In genomic region chr17:60874772-60875171, GRCh38 we compare ENCODE assay signal across 35 cellular contexts.
"Had no signal": no experiment of that assay in that cellular context is flagged by ENCODE, and none has a peak within 500 bp of the region (broad histone marks: within the 10 kb centered on the region; RNA-seq: fewer than 3 reads in every experiment).

No MANE protein-coding gene starts in this region.

- H3K27me3 Mint-ChIP-seq: activated B cell treated with CpG ODN at 0.5 μM for 24 hours; activated CD8-positive, alpha-beta T cell treated with anti-CD3 and anti-CD28 coated beads for 36 hours; activated naive CD8-positive, alpha-beta T cell treated with anti-CD3 and anti-CD28 coated beads for 36 hours; activated naive CD8-positive, alpha-beta T cell treated with anti-CD3 and anti-CD28 coated beads, Interleukin-2, amount 50 U/mL, for 24 hours; effector memory CD8-positive, alpha-beta T cell; T-helper 17 cell had no signal

- H3K27me3 ChIP-seq: adrenal gland, body of pancreas, esophagus squamous epithelium, heart left ventricle had no signal

- H3K9me3 ChIP-seq: body of pancreas, esophagus squamous epithelium, heart left ventricle had no signal

- H3K9me3 Mint-ChIP-seq: activated B cell treated with CpG ODN at 0.5 μM for 24 hours; activated CD8-positive, alpha-beta T cell treated with anti-CD3 and anti-CD28 coated beads for 36 hours; activated naive CD4-positive, alpha-beta T cell treated with anti-CD3 and anti-CD28 coated beads, Interleukin-2, amount 10 ng/mL, durations not matched to agents 7 days and 5 days; activated naive CD8-positive, alpha-beta T cell treated with anti-CD3 and anti-CD28 coated beads for 36 hours; activated naive CD8-positive, alpha-beta T cell treated with anti-CD3 and anti-CD28 coated beads, Interleukin-2, amount 50 U/mL, for 24 hours; activated T-cell treated with anti-CD3 and anti-CD28 coated beads, Interleukin-2, amount 50 U/mL, for 4 hours; activated T-helper 1 cell treated with anti-CD3 and anti-CD28 coated beads, Interleukin-12 subunit alpha, Interleukin-12 subunit beta, Interleukin-2, Interleukin-4 antibody, amounts not matched to agents 30 ng/mL and 10 ng/mL and 1 ng/mL, durations not matched to agents 14 hours and 24 hours and 36 hours; effector memory CD8-positive, alpha-beta T cell; T-helper 2 cell treated with Interferon-gamma antibody and Interleukin-4, amounts not matched to agents 5 μg/mL and 100 μg/mL, for 36 hours had no signal

- H3K4me1 ChIP-seq: adrenal gland, body of pancreas, esophagus squamous epithelium, heart left ventricle had no signal

- DNase-seq: activated B cell treated with CpG ODN at 0.5 μM for 24 hours; activated CD4-positive, alpha-beta T cell treated with anti-CD3 and anti-CD28 coated beads for 48 hours; activated CD4-positive, alpha-beta T cell treated with anti-CD3 and anti-CD28 coated beads, Interleukin-2, amount 50 U/mL, for 1 hour; activated CD4-positive, alpha-beta T cell treated with anti-CD3 and anti-CD28 coated beads, Interleukin-2, amount 50 U/mL, for 48 hours; activated CD8-positive, alpha-beta memory T cell treated with anti-CD3 and anti-CD28 coated beads for 24 hours; activated CD8-positive, alpha-beta T cell treated with anti-CD3 and anti-CD28 coated beads for 36 hours; activated gamma-delta T cell; activated naive CD4-positive, alpha-beta T cell; activated naive CD4-positive, alpha-beta T cell treated with anti-CD3 and anti-CD28 coated beads, Interleukin-2, amount 10 ng/mL, durations not matched to agents 7 days and 5 days; activated naive CD8-positive, alpha-beta T cell treated with anti-CD3 and anti-CD28 coated beads for 36 hours; activated naive CD8-positive, alpha-beta T cell treated with anti-CD3 and anti-CD28 coated beads, Interleukin-2, amount 50 U/mL, for 24 hours; activated T-cell treated with anti-CD3 and anti-CD28 coated beads, Interleukin-2, amount 50 U/mL, for 4 hours; adrenal gland; amygdala; aorta; body of pancreas; caudate nucleus; cortex of kidney; dermis blood vessel endothelial cell; effector CD4-positive, alpha-beta T cell; effector memory CD8-positive, alpha-beta T cell; esophagus squamous epithelium; foreskin melanocyte; glutamatergic neuron; heart left ventricle; T-helper 1 cell; T-helper 17 cell; T1000; WERI-Rb-1 had no signal

- ATAC-seq: activated CD4-positive, CD25-positive, alpha-beta regulatory T cell treated with anti-CD3 and anti-CD28 coated beads, Interleukin-2, amount 50 U/mL, for 24 hours; activated CD8-positive, alpha-beta T cell treated with anti-CD3 and anti-CD28 coated beads for 36 hours; activated naive CD8-positive, alpha-beta T cell treated with anti-CD3 and anti-CD28 coated beads, Interleukin-2, amount 50 U/mL, for 24 hours; activated T-cell treated with anti-CD3 and anti-CD28 coated beads, Interleukin-2, amount 50 U/mL, for 4 hours; body of pancreas; effector memory CD8-positive, alpha-beta T cell; heart left ventricle; T-helper 17 cell had no signal

- H3K27ac ChIP-seq: adrenal gland, body of pancreas, epithelial cell of prostate, esophagus squamous epithelium, heart left ventricle, WERI-Rb-1 had no signal

- H3K4me3 Mint-ChIP-seq: activated B cell treated with CpG ODN at 0.5 μM for 24 hours; activated CD8-positive, alpha-beta T cell treated with anti-CD3 and anti-CD28 coated beads for 36 hours; activated naive CD4-positive, alpha-beta T cell treated with anti-CD3 and anti-CD28 coated beads, Interleukin-2, amount 10 ng/mL, durations not matched to agents 7 days and 5 days; activated naive CD8-positive, alpha-beta T cell treated with anti-CD3 and anti-CD28 coated beads for 36 hours; activated naive CD8-positive, alpha-beta T cell treated with anti-CD3 and anti-CD28 coated beads, Interleukin-2, amount 50 U/mL, for 24 hours; activated T-cell treated with anti-CD3 and anti-CD28 coated beads, Interleukin-2, amount 50 U/mL, for 4 hours; activated T-helper 1 cell treated with anti-CD3 and anti-CD28 coated beads, Interleukin-12 subunit alpha, Interleukin-12 subunit beta, Interleukin-2, Interleukin-4 antibody, amounts not matched to agents 30 ng/mL and 10 ng/mL and 1 ng/mL, durations not matched to agents 14 hours and 24 hours and 36 hours; effector memory CD8-positive, alpha-beta T cell; T-helper 17 cell; T-helper 2 cell treated with Interferon-gamma antibody and Interleukin-4, amounts not matched to agents 5 μg/mL and 100 μg/mL, for 36 hours had no signal

- H3K4me3 ChIP-seq: adrenal gland, body of pancreas, esophagus squamous epithelium, heart left ventricle had no signal

- H3K36me3 ChIP-seq: adrenal gland, esophagus squamous epithelium, WERI-Rb-1 had no signal

- FAIRE-seq: colon, endothelial cell of umbilical vein had no signal

- H3K4me1 Mint-ChIP-seq: activated B cell treated with CpG ODN at 0.5 μM for 24 hours; activated naive CD8-positive, alpha-beta T cell treated with anti-CD3 and anti-CD28 coated beads, Interleukin-2, amount 50 U/mL, for 24 hours; T-helper 17 cell had no signal

- H3K27ac Mint-ChIP-seq: activated B cell treated with CpG ODN at 0.5 μM for 24 hours; activated CD8-positive, alpha-beta T cell treated with anti-CD3 and anti-CD28 coated beads for 36 hours; activated naive CD4-positive, alpha-beta T cell treated with anti-CD3 and anti-CD28 coated beads, Interleukin-2, amount 10 ng/mL, durations not matched to agents 7 days and 5 days; activated naive CD8-positive, alpha-beta T cell treated with anti-CD3 and anti-CD28 coated beads for 36 hours; activated naive CD8-positive, alpha-beta T cell treated with anti-CD3 and anti-CD28 coated beads, Interleukin-2, amount 50 U/mL, for 24 hours; activated T-helper 1 cell treated with anti-CD3 and anti-CD28 coated beads, Interleukin-12 subunit alpha, Interleukin-12 subunit beta, Interleukin-2, Interleukin-4 antibody, amounts not matched to agents 30 ng/mL and 10 ng/mL and 1 ng/mL, durations not matched to agents 14 hours and 24 hours and 36 hours; effector memory CD8-positive, alpha-beta T cell; T-helper 17 cell; T-helper 2 cell treated with Interferon-gamma antibody and Interleukin-4, amounts not matched to agents 5 μg/mL and 100 μg/mL, for 36 hours had no signal
